2 cellular contexts compared by ENCODE assay signal in genomic region chr9:64367826-64368643, GRCh38.
TF ChIP-seq lines count a peak whose summit lies in the region.

No MANE protein-coding gene starts in this region.

TF ChIP-seq in HEK293, 187 proteins besides CTCF, POLR2A, EP300 and RAD21:
- TF ChIP-seq ZBTB20 (tag by site-specific recombination; IDR thresholded peaks at IDR 0.05): 0 out of 2 replicates have a peak, but pooled peaks have one; percentile 29

TF ChIP-seq in H1, 55 proteins besides CTCF, POLR2A, EP300 and RAD21:
- TF ChIP-seq RFX5 (IDR thresholded peaks at IDR 0.05; ENCODE audit: borderline replicate concordance, low read depth, low read length): peak; percentile 17; the same call in 1 of the 2 replicates
